Comparison of ENCODE assay signal across 32 cellular contexts in the genomic region with DNA sequence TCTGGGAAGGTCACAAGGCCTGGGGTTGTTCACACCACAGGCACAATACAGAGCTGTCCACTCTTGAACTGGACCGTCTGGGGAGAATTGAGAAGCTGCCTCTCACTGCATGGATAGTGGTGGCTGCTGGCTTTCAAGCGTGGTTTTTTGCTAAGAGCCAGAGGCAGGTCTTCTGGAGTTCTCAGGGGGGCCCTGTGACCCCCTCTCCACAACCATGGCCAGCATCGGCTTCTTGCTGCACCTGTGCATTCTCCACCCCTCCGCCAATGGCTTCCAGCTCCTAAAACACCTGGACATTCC.
"Had no signal": no experiment of that assay in that cellular context is flagged by ENCODE, and none has a peak within 500 bp of the region (broad histone marks: within the 10 kb centered on the region; RNA-seq: fewer than 3 reads in every experiment).

No MANE protein-coding gene starts in this region.

- H3K4me3 ChIP-seq: ascending aorta, breast epithelium, cardiac muscle cell, colonic mucosa had no signal

- H3K27ac ChIP-seq: ascending aorta, breast epithelium, cardiac muscle cell, colonic mucosa, epithelial cell of prostate, WERI-Rb-1 had no signal

- H3K27ac Mint-ChIP-seq: activated B cell treated with CpG ODN at 0.5 μM for 24 hours; activated CD4-positive, alpha-beta memory T cell treated with anti-CD3 and anti-CD28 coated beads, Interleukin-2, amount 10 ng/mL, durations not matched to agents 7 days and 5 days; activated CD4-positive, alpha-beta T cell treated with anti-CD3 and anti-CD28 coated beads, Interleukin-2, amount 10 ng/mL, durations not matched to agents 7 days and 5 days; activated naive CD4-positive, alpha-beta T cell treated with anti-CD3 and anti-CD28 coated beads, Interleukin-2, amount 10 ng/mL, durations not matched to agents 7 days and 5 days; activated naive CD4-positive, alpha-beta T cell treated with anti-CD3 and anti-CD28 coated beads, Interleukin-2, amount 50 U/mL, for 72 hours; activated naive CD8-positive, alpha-beta T cell treated with anti-CD3 and anti-CD28 coated beads, Interleukin-2, amount 10 ng/mL, durations not matched to agents 7 days and 5 days; activated T-cell treated with anti-CD3 and anti-CD28 coated beads, Interleukin-2, amount 50 U/mL, for 24 hours; activated T-cell treated with anti-CD3 and anti-CD28 coated beads, Interleukin-2, amount 50 U/mL, for 72 hours; brain; T-helper 1 cell treated with Interleukin-12 subunit alpha and Interleukin-12 subunit beta and Interleukin-4 antibody, amounts not matched to agents 30 μg/mL and 1 μg/mL, for 36 hours; T-helper 2 cell treated with Interferon-gamma antibody and Interleukin-4, amounts not matched to agents 5 μg/mL and 100 μg/mL, for 36 hours had no signal

- H3K9me3 Mint-ChIP-seq: activated B cell treated with CpG ODN at 0.5 μM for 24 hours; activated CD4-positive, alpha-beta memory T cell treated with anti-CD3 and anti-CD28 coated beads, Interleukin-2, amount 10 ng/mL, durations not matched to agents 7 days and 5 days; activated CD4-positive, alpha-beta T cell treated with anti-CD3 and anti-CD28 coated beads, Interleukin-2, amount 10 ng/mL, durations not matched to agents 7 days and 5 days; activated naive CD4-positive, alpha-beta T cell treated with anti-CD3 and anti-CD28 coated beads, Interleukin-2, amount 10 ng/mL, durations not matched to agents 7 days and 5 days; activated naive CD4-positive, alpha-beta T cell treated with anti-CD3 and anti-CD28 coated beads, Interleukin-2, amount 50 U/mL, for 72 hours; activated naive CD8-positive, alpha-beta T cell treated with anti-CD3 and anti-CD28 coated beads, Interleukin-2, amount 10 ng/mL, durations not matched to agents 7 days and 5 days; activated T-cell treated with anti-CD3 and anti-CD28 coated beads, Interleukin-2, amount 50 U/mL, for 24 hours; activated T-cell treated with anti-CD3 and anti-CD28 coated beads, Interleukin-2, amount 50 U/mL, for 72 hours; brain; T-helper 1 cell treated with Interleukin-12 subunit alpha and Interleukin-12 subunit beta and Interleukin-4 antibody, amounts not matched to agents 30 μg/mL and 1 μg/mL, for 36 hours; T-helper 2 cell treated with Interferon-gamma antibody and Interleukin-4, amounts not matched to agents 5 μg/mL and 100 μg/mL, for 36 hours had no signal

- H3K9me3 ChIP-seq: ascending aorta, breast epithelium, colonic mucosa had no signal

- DNase-seq: activated B cell treated with CpG ODN at 0.5 μM for 24 hours; activated CD4-positive, alpha-beta memory T cell treated with anti-CD3 and anti-CD28 coated beads, Interleukin-2, amount 10 ng/mL, durations not matched to agents 7 days and 5 days; activated CD4-positive, alpha-beta T cell treated with anti-CD3 and anti-CD28 coated beads for 1 hour; activated CD4-positive, alpha-beta T cell treated with anti-CD3 and anti-CD28 coated beads for 4 hours; activated CD4-positive, alpha-beta T cell treated with anti-CD3 and anti-CD28 coated beads, Interleukin-2, amount 10 ng/mL, durations not matched to agents 7 days and 5 days; activated CD4-positive, alpha-beta T cell treated with anti-CD3 and anti-CD28 coated beads, Interleukin-2, amount 50 U/mL, for 4 hours; activated CD8-positive, alpha-beta memory T cell treated with anti-CD3 and anti-CD28 coated beads, Interleukin-2, amount 50 U/mL, for 48 hours; activated gamma-delta T cell; activated naive CD4-positive, alpha-beta T cell; activated naive CD4-positive, alpha-beta T cell treated with anti-CD3 and anti-CD28 coated beads, Interleukin-2, amount 10 ng/mL, durations not matched to agents 7 days and 5 days; activated naive CD8-positive, alpha-beta T cell treated with anti-CD3 and anti-CD28 coated beads, Interleukin-2, amount 10 ng/mL, durations not matched to agents 7 days and 5 days; activated T-cell treated with anti-CD3 and anti-CD28 coated beads for 4 hours; activated T-cell treated with anti-CD3 and anti-CD28 coated beads, Interleukin-2, amount 50 U/mL, for 24 hours; activated T-cell treated with anti-CD3 and anti-CD28 coated beads, Interleukin-2, amount 50 U/mL, for 72 hours; central memory CD4-positive, alpha-beta T cell; cerebellar nuclear complex; colonic mucosa; effector CD8-positive, alpha-beta T cell; foreskin fibroblast; T1000; WERI-Rb-1 had no signal

- H3K36me3 Mint-ChIP-seq: activated naive CD4-positive, alpha-beta T cell treated with anti-CD3 and anti-CD28 coated beads, Interleukin-2, amount 10 ng/mL, durations not matched to agents 7 days and 5 days; activated naive CD4-positive, alpha-beta T cell treated with anti-CD3 and anti-CD28 coated beads, Interleukin-2, amount 50 U/mL, for 72 hours; activated naive CD8-positive, alpha-beta T cell treated with anti-CD3 and anti-CD28 coated beads, Interleukin-2, amount 10 ng/mL, durations not matched to agents 7 days and 5 days had no signal

- FAIRE-seq: endometrium, endothelial cell of umbilical vein, frontal cortex had no signal

- ATAC-seq: activated naive CD4-positive, alpha-beta T cell treated with anti-CD3 and anti-CD28 coated beads, Interleukin-2, amount 50 U/mL, for 72 hours; activated T-cell treated with anti-CD3 and anti-CD28 coated beads, Interleukin-2, amount 50 U/mL, for 72 hours had no signal

- H3K27me3 Mint-ChIP-seq: activated B cell treated with CpG ODN at 0.5 μM for 24 hours; activated CD4-positive, alpha-beta memory T cell treated with anti-CD3 and anti-CD28 coated beads, Interleukin-2, amount 10 ng/mL, durations not matched to agents 7 days and 5 days; activated CD4-positive, alpha-beta T cell treated with anti-CD3 and anti-CD28 coated beads, Interleukin-2, amount 10 ng/mL, durations not matched to agents 7 days and 5 days; activated naive CD4-positive, alpha-beta T cell treated with anti-CD3 and anti-CD28 coated beads, Interleukin-2, amount 10 ng/mL, durations not matched to agents 7 days and 5 days; activated naive CD8-positive, alpha-beta T cell treated with anti-CD3 and anti-CD28 coated beads, Interleukin-2, amount 10 ng/mL, durations not matched to agents 7 days and 5 days; brain had no signal

- H3K4me3 Mint-ChIP-seq: activated B cell treated with CpG ODN at 0.5 μM for 24 hours; activated CD4-positive, alpha-beta memory T cell treated with anti-CD3 and anti-CD28 coated beads, Interleukin-2, amount 10 ng/mL, durations not matched to agents 7 days and 5 days; activated CD4-positive, alpha-beta T cell treated with anti-CD3 and anti-CD28 coated beads, Interleukin-2, amount 10 ng/mL, durations not matched to agents 7 days and 5 days; activated naive CD4-positive, alpha-beta T cell treated with anti-CD3 and anti-CD28 coated beads, Interleukin-2, amount 10 ng/mL, durations not matched to agents 7 days and 5 days; activated naive CD8-positive, alpha-beta T cell treated with anti-CD3 and anti-CD28 coated beads, Interleukin-2, amount 10 ng/mL, durations not matched to agents 7 days and 5 days; activated T-cell treated with anti-CD3 and anti-CD28 coated beads, Interleukin-2, amount 50 U/mL, for 24 hours; activated T-cell treated with anti-CD3 and anti-CD28 coated beads, Interleukin-2, amount 50 U/mL, for 72 hours; brain; T-helper 1 cell treated with Interleukin-12 subunit alpha and Interleukin-12 subunit beta and Interleukin-4 antibody, amounts not matched to agents 30 μg/mL and 1 μg/mL, for 36 hours; T-helper 2 cell treated with Interferon-gamma antibody and Interleukin-4, amounts not matched to agents 5 μg/mL and 100 μg/mL, for 36 hours had no signal

- H3K4me1 ChIP-seq: ascending aorta, breast epithelium, colonic mucosa had no signal

- H3K4me1 Mint-ChIP-seq: activated B cell treated with CpG ODN at 0.5 μM for 24 hours; activated CD4-positive, alpha-beta T cell treated with anti-CD3 and anti-CD28 coated beads, Interleukin-2, amount 10 ng/mL, durations not matched to agents 7 days and 5 days; activated naive CD4-positive, alpha-beta T cell treated with anti-CD3 and anti-CD28 coated beads, Interleukin-2, amount 10 ng/mL, durations not matched to agents 7 days and 5 days; activated naive CD8-positive, alpha-beta T cell treated with anti-CD3 and anti-CD28 coated beads, Interleukin-2, amount 10 ng/mL, durations not matched to agents 7 days and 5 days; brain had no signal

- H3K27me3 ChIP-seq: ascending aorta, breast epithelium, cardiac muscle cell, colonic mucosa had no signal

- H3K36me3 ChIP-seq: ascending aorta, breast epithelium, colonic mucosa, WERI-Rb-1 had no signal
